ENCODE assay signal across 8 cellular contexts in genomic region chr20:1466211-1467081, GRCh38. TPM values are rescaled to one million over a fixed set of nuclear protein-coding genes. Genes with fewer than 3 reads are reported as not detected.
A peak's percentile ranks its signal among the peaks of the same experiment; 100 is the strongest.
DNase-seq lines count a peak whose midpoint lies in the region; ATAC-seq and TF ChIP-seq lines count a peak whose summit lies in the region.

Gene NSFL1C (minus strand): TSS chr20:1466849. CDS start chr20:1466824, 25 bp downstream.

- no peaks in the 10 kb centered on the region for H3K36me3 ChIP-seq in kidney epithelial cell (ENCODE audit: control insufficient read depth, insufficient read depth, low read length)

- TF ChIP-seq CTCF in kidney epithelial cell (IDR thresholded peaks at IDR 0.05; ENCODE audit: insufficient read depth, low read length, poor library complexity, severe bottlenecking): peak; percentile 80

- peak within 1 kb of the TSS; percentile 96 for H3K4me3 ChIP-seq in kidney epithelial cell (ENCODE audit: low read depth, low read length)

- peak; percentile 92 for ATAC-seq in GM19035 (IDR thresholded peaks at IDR 0.05; ENCODE audit: unreplicated experiment)
- ATAC-seq in HG03354 (IDR thresholded peaks at IDR 0.05; ENCODE audit: poor library complexity, severe bottlenecking, unreplicated experiment): peak; percentile 90

- DNase-seq in AG20443 (ENCODE audit: low spot score) (peak; percentile 97), NCI-H446 treated with DMSO at 0.1 percent for 48 hours (lab: John Stamatoyannopoulos, UW) (peak; percentile 79), cerebellum (ENCODE audit: low spot score) (peak; percentile 91), kidney epithelial cell (ENCODE audit: low read depth) (peak; percentile 56)
- peak; percentile 98 for DNase-seq in activated CD4-positive, CD25-positive, alpha-beta regulatory T cell treated with anti-CD3 and anti-CD28 coated beads, Interleukin-2, amount 50 U/mL, for 72 hours
- DNase-seq in stimulated activated CD4-positive, alpha-beta T cell treated with anti-CD3 and anti-CD28 coated beads, Interleukin-15, amount 100 ng/mL, for 48 hours (ENCODE audit: low read depth in 2 of 2): peak; percentile 91 to 97

- H3K27me3 ChIP-seq in kidney epithelial cell (ENCODE audit: control insufficient read depth, insufficient read depth, low read length): no peaks in the 10 kb centered on the region

RNA-seq across cellular contexts. Expression of gene NSFL1C, which starts in this region (rescaled TPM):
- total RNA-seq in cerebellum (30.4 TPM), kidney epithelial cell (58.3 and 58.9 TPM in 2 replicates)

Comparison
In these comparisons a context has a peak if more than half of its experiments do, and no peak if none do; other contexts are left out.
1. Peak in every context shown above with its lines: DNase-seq, ATAC-seq and H3K4me3 ChIP-seq.